ENCODE assay signal across 1 cellular context in genomic region chr11:109994896-109995295, GRCh38.
TF ChIP-seq lines count a peak whose summit lies in the region.

No MANE protein-coding gene starts in this region.

TF ChIP-seq in GM23338, 12 proteins besides CTCF, POLR2A, EP300 and RAD21 (continued from another document):
- TF ChIP-seq ZNF462 (CRISPR knock-in tag; IDR thresholded peaks at IDR 0.05) = no peak
- TF ChIP-seq POLR2AphosphoS5 (IDR thresholded peaks at IDR 0.05; ENCODE audit: low read depth) = no peak
- TF ChIP-seq STAT1 (IDR thresholded peaks at IDR 0.05; ENCODE audit: unreplicated experiment) = no peak
- TF ChIP-seq JUNB (IDR thresholded peaks at IDR 0.05; ENCODE audit: unreplicated experiment) = no peak
